8 cellular contexts compared by ENCODE assay signal in genomic region chr9:33024966-33025571, GRCh38. TPM values are rescaled to one million over a fixed set of nuclear protein-coding genes. Genes with fewer than 3 reads are reported as not detected.
DNase-seq lines count a peak whose midpoint lies in the region; ATAC-seq and TF ChIP-seq lines count a peak whose summit lies in the region.

DNAJA1 (plus strand) TSS chr9:33025273; CDS start chr9:33026485, 1,212 bp downstream.

- TF ChIP-seq CTCF in epithelial cell of proximal tubule (conservative IDR thresholded peaks at IDR 0.05; ENCODE audit: low read depth, low read length) = no peak

- H3K9me3 ChIP-seq in mucosa of stomach (ENCODE audit: control insufficient read depth, low read length) = no peaks in the 10 kb centered on the region

- DNase-seq in DMS153 (lab: John Stamatoyannopoulos, UW) = peak; percentile 86
- peak; percentile 68 for DNase-seq in HuH-7.5 (ENCODE audit: low spot score)
- peak; percentile 96 for DNase-seq in OCI-M1 (lab: John Stamatoyannopoulos, UW)
- DNase-seq in activated T-cell treated with anti-CD3 and anti-CD28 coated beads for 48 hours (ENCODE audit: low read depth) = peak; percentile 96
- no peak for DNase-seq in epithelial cell of proximal tubule (ENCODE audit: low read depth)
- DNase-seq in stimulated activated CD8-positive, alpha-beta memory T cell treated with anti-CD3 and anti-CD28 coated beads, Interleukin-4, amount 100 ng/mL, for 48 hours = peak; percentile 96

- H3K27me3 ChIP-seq in mucosa of stomach (ENCODE audit: control insufficient read depth, insufficient read depth, low read length) = no peaks in the 10 kb centered on the region

- peak within 1 kb of the TSS; percentile 100 for H3K4me3 ChIP-seq in epithelial cell of proximal tubule (ENCODE audit: low read depth, low read length)
- peak within 1 kb of the TSS; percentile 88 for H3K4me3 ChIP-seq in mucosa of stomach (ENCODE audit: low read length)

- peaks cover 5% of the 10 kb centered on the region for H3K36me3 ChIP-seq in mucosa of stomach (ENCODE audit: control insufficient read depth, insufficient read depth, low read length)

- peaks cover 29% of the 10 kb centered on the region for H3K4me1 ChIP-seq in mucosa of stomach (ENCODE audit: control insufficient read depth, insufficient read depth, low read length)

- ATAC-seq in GM21528 (IDR thresholded peaks at IDR 0.05; ENCODE audit: low FRiP score, unreplicated experiment) = peak; percentile 93

- peak within 1 kb of the TSS; percentile 98 for H3K9ac ChIP-seq in mucosa of stomach (ENCODE audit: low read length)

RNA-seq across cellular contexts. Expression of gene DNAJA1, which starts in this region (rescaled TPM):
- total RNA-seq in epithelial cell of proximal tubule = 149 and 227 TPM in 2 replicates
